Comparison of ENCODE assay signal across 20 cellular contexts in the genomic region with DNA sequence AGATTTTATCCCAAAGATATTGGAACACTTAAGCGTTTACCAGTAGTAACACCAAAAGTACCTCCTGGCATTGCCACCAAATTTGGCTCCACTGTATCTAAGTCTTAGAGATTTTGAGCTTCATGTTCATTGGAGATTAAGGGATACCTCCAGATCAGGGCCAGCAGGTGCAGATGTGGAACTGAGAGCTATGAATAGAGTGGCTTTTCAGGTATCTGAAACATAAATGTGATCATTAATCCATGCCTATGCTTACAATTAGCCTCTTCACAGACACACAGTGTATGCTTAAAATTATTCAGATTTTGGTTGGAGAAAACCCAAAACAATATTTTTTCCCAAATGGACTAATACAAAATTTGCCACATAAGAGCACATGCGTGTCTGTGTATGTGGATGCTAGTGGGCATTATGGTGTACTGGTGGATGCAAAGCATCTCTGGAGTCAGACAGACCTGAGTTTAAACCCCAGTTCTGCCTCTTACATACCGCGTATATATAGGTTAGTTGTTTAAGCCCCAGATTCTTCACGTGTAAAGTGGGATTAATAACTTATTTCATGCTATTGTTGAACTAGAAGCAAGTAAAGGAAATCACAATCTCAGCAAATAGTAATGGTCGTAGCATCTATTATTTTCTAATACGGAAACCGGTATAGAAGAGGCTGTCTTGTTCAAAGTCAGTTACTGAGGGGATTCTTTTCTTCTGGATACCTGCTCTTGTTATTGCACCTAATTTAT. TPM values are rescaled to one million over a fixed set of nuclear protein-coding genes. Genes with fewer than 3 reads are reported as not detected.
A peak's percentile ranks its signal among the peaks of the same experiment; 100 is the strongest.
DNase-seq lines count a peak whose midpoint lies in the region; ATAC-seq and TF ChIP-seq lines count a peak whose summit lies in the region.
"Had no signal": no experiment of that assay in that cellular context is flagged by ENCODE, and none has a peak within 500 bp of the region (broad histone marks: within the 10 kb centered on the region; RNA-seq: fewer than 3 reads in every experiment).

No MANE protein-coding gene starts in this region.

- no peak overlapping the region for H2AK5ac ChIP-seq in mesenchymal stem cell (ENCODE audit: low read length, severe bottlenecking)

- WGBS in mesenchymal stem cell = 95% methylated on average over 8 of the region's 8 CpGs

- H3K4me3 ChIP-seq in OCI-LY3 (ENCODE audit: low read length) = no peak overlapping the region
- no peak overlapping the region for H3K4me3 ChIP-seq in mesenchymal stem cell (ENCODE audit: insufficient read depth in 1 of 2, low read depth in 1 of 2, low read length in 2 of 2)
- H3K4me3 ChIP-seq: BLaER1 had no signal

- H3K4me1 ChIP-seq in OCI-LY3 (ENCODE audit: low read length) = peaks cover 42% of the 10 kb centered on the region
- no peaks in the 10 kb centered on the region for H3K4me1 ChIP-seq in mesenchymal stem cell (ENCODE audit: control insufficient read depth, insufficient read depth, low read depth, low read length)

- H3K9me3 ChIP-seq in OCI-LY3 (ENCODE audit: insufficient read depth, low read length) (no peaks in the 10 kb centered on the region), mesenchymal stem cell (ENCODE audit: control insufficient read depth, low read length) (no peaks in the 10 kb centered on the region)
- H3K9me3 ChIP-seq: BLaER1 had no signal

- no peak overlapping the region for H3K14ac ChIP-seq in mesenchymal stem cell (ENCODE audit: low read length in 2 of 2)

- peaks cover 79% of the 10 kb centered on the region for H4K20me1 ChIP-seq in OCI-LY3 (ENCODE audit: insufficient read depth, low read length)

- H3K9ac ChIP-seq in OCI-LY3 (ENCODE audit: low read length) (no peak overlapping the region), mesenchymal stem cell (ENCODE audit: low read length) (no peak overlapping the region)
- H3K9ac ChIP-seq: BLaER1 had no signal

- DNase-seq in mesenchymal stem cell = no peak
- no peak for DNase-seq in HuH-7 (ENCODE audit: low spot score)
- DNase-seq in activated CD4-positive, alpha-beta T cell treated with anti-CD3 and anti-CD28 coated beads for 48 hours = no peak
- DNase-seq: CD4-positive, alpha-beta memory T cell; GF-D8; MV-4-11; NCI-H1417 treated with DMSO at 0.1 percent for 48 hours; NCI-H2029; NCI-H2171 treated with DMSO at 0.1 percent for 48 hours; NCI-H446 treated with DMSO at 0.1 percent for 48 hours; OCI-M1; Right ventricle myocardium superior; SW 1271; T-helper 2 cell had no signal

- no peak overlapping the region for H3K27ac ChIP-seq in OCI-LY3 (ENCODE audit: low read length)
- H3K27ac ChIP-seq in mesenchymal stem cell (ENCODE audit: low read length, poor library complexity, severe bottlenecking) = no peak overlapping the region
- H3K27ac ChIP-seq: BLaER1 had no signal

- H2BK15ac ChIP-seq in mesenchymal stem cell (ENCODE audit: low read depth, poor library complexity, severe bottlenecking) = no peak overlapping the region

- H3K4ac ChIP-seq in mesenchymal stem cell (ENCODE audit: low read depth in 1 of 2, low read length in 2 of 2) = no peak overlapping the region

- no peaks in the 10 kb centered on the region for H3K36me3 ChIP-seq in OCI-LY3 (replicated peaks; ENCODE audit: low read depth, low read length)
- H3K36me3 ChIP-seq in mesenchymal stem cell (ENCODE audit: control insufficient read depth in 1 of 2, insufficient read depth in 2 of 2, low read depth in 1 of 2, low read length in 2 of 2) = peaks cover 6 to 8% of the 10 kb centered on the region in 2 experiments

- ATAC-seq in GM19395 (IDR thresholded peaks at IDR 0.05; ENCODE audit: unreplicated experiment) (peak; percentile 43), HG02642 (IDR thresholded peaks at IDR 0.05; ENCODE audit: poor library complexity, unreplicated experiment) (peak; percentile 38), HG03175 (IDR thresholded peaks at IDR 0.05; ENCODE audit: unreplicated experiment) (peak; percentile 38), HG02870 (IDR thresholded peaks at IDR 0.05; ENCODE audit: unreplicated experiment) (no peak)

- no peak overlapping the region for H4K8ac ChIP-seq in mesenchymal stem cell (ENCODE audit: low read length)

- H2AFZ ChIP-seq in OCI-LY3 (ENCODE audit: low read depth, low read length) = no peak overlapping the region
- H2AFZ ChIP-seq in mesenchymal stem cell (ENCODE audit: low read depth, low read length) = no peak overlapping the region

- no peak for TF ChIP-seq CTCF in OCI-LY3 (IDR thresholded peaks at IDR 0.05; ENCODE audit: low read depth, low read length)

- no peak overlapping the region for H2BK5ac ChIP-seq in mesenchymal stem cell (ENCODE audit: low read depth, low read length, poor library complexity, severe bottlenecking)

- H3K23ac ChIP-seq in mesenchymal stem cell (ENCODE audit: low read length in 2 of 2) = no peak overlapping the region

- H2BK12ac ChIP-seq in mesenchymal stem cell (ENCODE audit: low read length in 2 of 2) = no peak overlapping the region

- H2BK120ac ChIP-seq in mesenchymal stem cell (ENCODE audit: low read depth, low read length) = no peak overlapping the region

- peaks cover 40% of the 10 kb centered on the region for H3K79me1 ChIP-seq in mesenchymal stem cell (replicated peaks; ENCODE audit: low read length, poor library complexity, severe bottlenecking)

- peaks cover 14% of the 10 kb centered on the region for H3K79me2 ChIP-seq in OCI-LY3 (ENCODE audit: low read length)

- H3K4me2 ChIP-seq in OCI-LY3 (ENCODE audit: low read length) = 0 out of 2 replicates have a peak overlapping the region, but pooled peaks have one; percentile 6
- no peak overlapping the region for H3K4me2 ChIP-seq in mesenchymal stem cell (ENCODE audit: low read length, poor library complexity, severe bottlenecking)
- H3K4me2 ChIP-seq: BLaER1 had no signal

- H3K27me3 ChIP-seq in OCI-LY3 (ENCODE audit: low read depth, low read length) (no peaks in the 10 kb centered on the region), mesenchymal stem cell (ENCODE audit: control insufficient read depth in 1 of 2, insufficient read depth in 1 of 2, low read length in 2 of 2) (peaks cover 0 to 6% of the 10 kb centered on the region in 2 experiments)

- H4K91ac ChIP-seq in mesenchymal stem cell (ENCODE audit: low read length) = no peak overlapping the region

- no peak overlapping the region for H3K18ac ChIP-seq in mesenchymal stem cell (ENCODE audit: low read depth in 1 of 2, low read length in 2 of 2)

RNA-seq across cellular contexts. Expression of gene LRRC4, which starts 6.8 kb away (rescaled TPM):
- 0.23 TPM for polyA plus RNA-seq in mesenchymal stem cell (2013, experiment 1 of 2)
- polyA plus RNA-seq in mesenchymal stem cell (2013, experiment 2 of 2) = 0.14 TPM
- polyA plus RNA-seq: CD4-positive, alpha-beta memory T cell had no signal
